16 cellular contexts compared by ENCODE assay signal in genomic region chr1:109625601-109626560, GRCh38. TPM values are rescaled to one million over a fixed set of nuclear protein-coding genes. Genes with fewer than 3 reads are reported as not detected.
DNase-seq lines count a peak whose midpoint lies in the region; ATAC-seq and FAIRE-seq lines count a peak whose summit lies in the region.
"Had no signal": no experiment of that assay in that cellular context is flagged by ENCODE, and none has a peak within 500 bp of the region (broad histone marks: within the 10 kb centered on the region; RNA-seq: fewer than 3 reads in every experiment).

No MANE protein-coding gene starts in this region.

- H3K36me3 Mint-ChIP-seq in stimulated activated memory B cell treated with anti-CD40 and anti-IgM and Interleukin-4, amounts not matched to agents 10 μg/mL and 1 μg/mL and 100 μg/mL, for 72 hours: peaks cover 39% of the 10 kb centered on the region

- peaks cover 53% of the 10 kb centered on the region for H3K4me1 Mint-ChIP-seq in stimulated activated memory B cell treated with anti-CD40 and anti-IgM and Interleukin-4, amounts not matched to agents 10 μg/mL and 1 μg/mL and 100 μg/mL, for 72 hours

- no peak overlapping the region for H3K4me3 Mint-ChIP-seq in stimulated activated memory B cell treated with anti-CD40 and anti-IgM and Interleukin-4, amounts not matched to agents 10 μg/mL and 1 μg/mL and 100 μg/mL, for 72 hours
- H3K4me3 Mint-ChIP-seq: activated T-cell treated with anti-CD3 and anti-CD28 coated beads, Interleukin-2, amount 50 U/mL, for 72 hours had no signal

- H3K27ac Mint-ChIP-seq in stimulated activated memory B cell treated with anti-CD40 and anti-IgM and Interleukin-4, amounts not matched to agents 10 μg/mL and 1 μg/mL and 100 μg/mL, for 72 hours: peak overlapping the region; percentile 89
- H3K27ac Mint-ChIP-seq: activated T-cell treated with anti-CD3 and anti-CD28 coated beads, Interleukin-2, amount 50 U/mL, for 72 hours had no signal

- FAIRE-seq in urothelium cell line (lab: Jason Lieb, UNC): no peak

- intact Hi-C loops in left cardiac atrium (cut with DNase I) (loop anchor here in 1 of 2 donors (5.0 kb wide), 1 partner anchor 79 kb away; the partner anchor contains the start of gene GNAI3), cardiac septum (cut with DNase I) (no loop called here)

- H3K9me3 Mint-ChIP-seq in stimulated activated memory B cell treated with anti-CD40 and anti-IgM and Interleukin-4, amounts not matched to agents 10 μg/mL and 1 μg/mL and 100 μg/mL, for 72 hours: no peaks in the 10 kb centered on the region
- H3K9me3 Mint-ChIP-seq: activated T-cell treated with anti-CD3 and anti-CD28 coated beads, Interleukin-2, amount 50 U/mL, for 72 hours had no signal

- peak; percentile 30 for DNase-seq in left cardiac atrium
- DNase-seq in cardiac septum (ENCODE audit: low spot score): no peak
- peak; percentile 30 for DNase-seq in NCI-H1694 treated with DMSO at 0.1 percent for 48 hours (lab: John Stamatoyannopoulos, UW)
- peak; percentile 48 for DNase-seq in ecto neural progenitor cell (ENCODE audit: low spot score)
- DNase-seq in urothelium cell line (ENCODE audit: low spot score): no peak
- no peak for DNase-seq in NCI-H226
- DNase-seq: activated T-cell treated with anti-CD3 and anti-CD28 coated beads, Interleukin-2, amount 50 U/mL, for 72 hours; AML-193; GF-D8; NCI-H1092 treated with DMSO at 0.1 percent for 48 hours; SHP77 treated with DMSO at 0.1 percent for 48 hours had no signal

- no peaks in the 10 kb centered on the region for H3K27me3 Mint-ChIP-seq in stimulated activated memory B cell treated with anti-CD40 and anti-IgM and Interleukin-4, amounts not matched to agents 10 μg/mL and 1 μg/mL and 100 μg/mL, for 72 hours

- ATAC-seq in left cardiac atrium (no peak), GM18867 (IDR thresholded peaks at IDR 0.05; ENCODE audit: unreplicated experiment) (no peak)
- no peak for ATAC-seq in stimulated activated memory B cell treated with anti-CD40 and anti-IgM and Interleukin-4, amounts not matched to agents 10 μg/mL and 1 μg/mL and 100 μg/mL, for 72 hours
- ATAC-seq: activated T-cell treated with anti-CD3 and anti-CD28 coated beads, Interleukin-2, amount 50 U/mL, for 72 hours had no signal

RNA-seq across cellular contexts. Expression of gene AMPD2, which starts 6.2 kb away (rescaled TPM):
- total RNA-seq in left cardiac atrium (10 to 100 TPM; 13.1 to 25.8 TPM), cardiac septum (16.7 TPM)

RNA-seq across cellular contexts. Expression of gene GNAT2, which starts 6.5 kb away (rescaled TPM):
- total RNA-seq in left cardiac atrium: not detected
- not detected for total RNA-seq in cardiac septum
- total RNA-seq: mesenteric fat pad, prostate gland, subcutaneous adipose tissue had no signal

RNA-seq across cellular contexts. Expression of gene GSTM4, which starts 30.0 kb away (rescaled TPM):
- total RNA-seq in left cardiac atrium: 10 to 100 TPM; 27.5 to 32.5 TPM
- total RNA-seq in cardiac septum: 33.0 TPM

RNA-seq across cellular contexts. Expression of gene GSTM2, which starts 42.0 kb away (rescaled TPM):
- total RNA-seq in left cardiac atrium (10 to 100 TPM; 36.7 to 44.4 TPM), cardiac septum (43.5 TPM)

Comparison
In these comparisons a context has a peak if more than half of its experiments do, and no peak if none do; other contexts are left out.
1. DNase-seq: peak in left cardiac atrium (single experiment), NCI-H1694 treated with DMSO at 0.1 percent for 48 hours (single experiment) and ecto neural progenitor cell (single experiment); none in cardiac septum (single experiment), urothelium cell line (single experiment) and NCI-H226 (single experiment).